10 cellular contexts compared by ENCODE assay signal in the genomic region with DNA sequence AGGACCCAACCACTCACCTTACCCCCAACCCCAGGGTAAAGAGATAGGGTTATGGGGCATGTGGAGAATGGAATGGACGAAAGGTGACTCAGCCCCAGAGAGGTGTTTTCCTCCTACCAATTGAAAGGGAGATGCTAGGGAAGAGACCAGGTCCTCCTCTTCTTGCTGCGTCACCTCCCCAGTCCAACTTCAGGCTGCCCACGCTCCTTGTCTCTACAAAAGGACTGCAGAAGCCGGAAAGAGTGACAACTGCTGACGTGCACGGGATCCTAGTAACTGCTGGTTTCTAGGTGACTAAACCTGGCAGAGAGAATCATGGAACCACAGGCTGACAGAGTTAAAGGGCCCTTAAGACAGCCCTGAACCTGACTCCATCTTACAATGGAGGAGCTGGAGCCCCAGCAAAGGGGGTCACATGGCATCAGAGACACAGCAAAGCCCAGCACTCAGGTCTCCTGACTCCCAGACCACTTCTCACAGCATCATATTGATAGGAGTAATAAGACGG. TPM values are rescaled to one million over a fixed set of nuclear protein-coding genes. Genes with fewer than 3 reads are reported as not detected.
DNase-seq lines count a peak whose midpoint lies in the region; ATAC-seq, FAIRE-seq and TF ChIP-seq lines count a peak whose summit lies in the region.
"Had no signal": no experiment of that assay in that cellular context is flagged by ENCODE, and none has a peak within 500 bp of the region (broad histone marks: within the 10 kb centered on the region; RNA-seq: fewer than 3 reads in every experiment).

No MANE protein-coding gene starts in this region.

- H3K27ac Mint-ChIP-seq in Calu3 (ENCODE audit: unreplicated experiment), result peak overlapping the region; percentile 40

- ATAC-seq in body of pancreas (no peak), HG02885 (IDR thresholded peaks at IDR 0.05; ENCODE audit: poor library complexity, unreplicated experiment) (no peak)

- TF ChIP-seq CTCF in Calu3 (IDR thresholded peaks at IDR 0.05; ENCODE audit: unreplicated experiment) (no peak), body of pancreas (IDR thresholded peaks at IDR 0.05) (no peak)

- peaks cover 76% of the 10 kb centered on the region for H3K36me3 Mint-ChIP-seq in Calu3 (ENCODE audit: insufficient read depth, unreplicated experiment)

- H3K4me3 ChIP-seq in body of pancreas (no peak overlapping the region), rectal smooth muscle tissue (ENCODE audit: low read length) (peak overlapping the region; percentile 76)

- H3K4me3 Mint-ChIP-seq in Calu3 (ENCODE audit: low read depth, unreplicated experiment), result no peak overlapping the region

- no peaks in the 10 kb centered on the region for H3K9me3 Mint-ChIP-seq in Calu3 (ENCODE audit: low read depth, unreplicated experiment)

- BruUV-seq in Calu3 (replicated peaks; lab: Mats Ljungman, UMichigan), result no TSS peak

- no peaks in the 10 kb centered on the region for H3K27me3 ChIP-seq in body of pancreas
- no peaks in the 10 kb centered on the region for H3K27me3 ChIP-seq in rectal smooth muscle tissue (ENCODE audit: control insufficient read depth, insufficient read depth, low read length)

- H3K4me1 Mint-ChIP-seq in Calu3 (ENCODE audit: low read depth, unreplicated experiment), result no peaks in the 10 kb centered on the region

- intact Hi-C loops in Calu3 (cut with micrococcal nuclease; ENCODE audit: unreplicated experiment), result no loop called here
- intact Hi-C loops in body of pancreas (cut with DNase I), result no loop called here

- H3K9me3 ChIP-seq in body of pancreas, result no peaks in the 10 kb centered on the region

- DNase-seq in Calu3 (no peak), body of pancreas (peak in 1 of 4 donors; percentile 34), epidermal melanocyte (ENCODE audit: insufficient read length, low spot score) (no peak), NCI-H2227 (lab: John Stamatoyannopoulos, UW; ENCODE audit: unreplicated experiment) (no peak)
- DNase-seq in activated T-cell treated with anti-CD3 and anti-CD28 coated beads, Interleukin-2, amount 50 U/mL, for 48 hours, result no peak
- DNase-seq: midbrain had no signal

- peak overlapping the region in 3 of 4 donors; percentile 48 to 59 (median 48) for H3K27ac ChIP-seq in body of pancreas
- no peak overlapping the region for H3K27ac ChIP-seq in rectal smooth muscle tissue (ENCODE audit: low read depth, low read length)

- no peak overlapping the region for H3K9ac ChIP-seq in rectal smooth muscle tissue (ENCODE audit: low read length)

- WGBS in body of pancreas, 2 donors, result 73 to 77% methylated on average over 7 of the region's 7 CpGs

- TF ChIP-seq POLR2A in body of pancreas (IDR thresholded peaks at IDR 0.05), result peak in 1 of 3 donors; percentile 27

- CTCF ChIA-PET in Calu3 (lab: Charles Lee), result no interaction called here

- peaks cover 36% of the 10 kb centered on the region for H3K4me1 ChIP-seq in body of pancreas
- peaks cover 4% of the 10 kb centered on the region for H3K4me1 ChIP-seq in rectal smooth muscle tissue (ENCODE audit: control insufficient read depth, insufficient read depth, low read length)

- peak; percentile 51 for FAIRE-seq in islet of Langerhans (lab: Jason Lieb, UNC)

- H3K36me3 ChIP-seq in body of pancreas (replicated peaks in 1 of 2; ENCODE audit: insufficient read depth in 1 of 2, low read depth in 2 of 2), result no peaks in the 10 kb centered on the region
- H3K36me3 ChIP-seq in rectal smooth muscle tissue (ENCODE audit: control insufficient read depth, insufficient read depth, low read length), result peaks cover 6% of the 10 kb centered on the region

- no peaks in the 10 kb centered on the region for H3K27me3 Mint-ChIP-seq in Calu3 (ENCODE audit: unreplicated experiment)

RNA-seq across cellular contexts. Expression of a gene that starts 2.2 kb away (rescaled TPM):
- total RNA-seq in Calu3 (2022) (not detected in 2 replicates), body of pancreas (1,000 to 10,000 TPM in 1 of 2 donors, 100 to 1,000 TPM in 1; 686 to 1,482 TPM)
- total RNA-seq: activated CD8-positive, alpha-beta memory T cell treated with anti-CD3 and anti-CD28 coated beads for 36 hours had no signal

RNA-seq across cellular contexts. Expression of a gene that starts 58.3 kb away (rescaled TPM):
- total RNA-seq in Calu3 (2022) (321 and 339 TPM in 2 replicates), body of pancreas (100 to 1,000 TPM in 1 of 2 donors, 10 to 100 TPM in 1; 89.3 to 111 TPM)

Comparison
In these comparisons a context has a peak if more than half of its experiments do, and no peak if none do; other contexts are left out.
1. RNA of a gene that starts 2.2 kb away (total RNA-seq): 686 to 1,482 TPM in body of pancreas; not detected in Calu3; every median in the first group is over 100 times any median in the second.